26 cellular contexts compared by ENCODE assay signal in the genomic region with DNA sequence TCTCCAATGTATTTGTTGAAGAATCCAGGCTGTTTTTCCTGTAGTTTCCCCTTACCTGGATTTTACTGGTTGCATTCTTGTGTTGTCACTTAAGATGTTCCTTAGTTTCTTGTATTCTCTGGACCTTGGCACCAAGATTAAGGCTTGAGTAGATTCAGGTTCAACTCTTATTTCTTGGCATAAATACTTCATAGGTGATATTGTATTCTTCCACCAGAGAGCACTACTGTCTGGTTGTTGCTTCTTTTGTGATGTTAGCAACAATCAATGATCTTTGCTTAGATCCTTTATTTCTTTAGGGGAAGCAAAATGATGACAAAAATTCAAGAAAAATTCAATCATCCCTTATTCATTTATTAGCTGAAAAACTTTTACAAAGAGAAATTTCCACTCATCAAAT.
DNase-seq lines count a peak whose midpoint lies in the region; ATAC-seq and TF ChIP-seq lines count a peak whose summit lies in the region.
"Had no signal": no experiment of that assay in that cellular context is flagged by ENCODE, and none has a peak within 500 bp of the region (broad histone marks: within the 10 kb centered on the region; RNA-seq: fewer than 3 reads in every experiment).

No MANE protein-coding gene starts in this region.

- H3K9me2 ChIP-seq in PC-3 (replicated peaks; ENCODE audit: low read length) = no peaks in the 10 kb centered on the region
- H3K9me2 ChIP-seq: SK-N-SH had no signal

- H3K79me2 ChIP-seq in PC-3 (ENCODE audit: low read length) (no peaks in the 10 kb centered on the region), parathyroid adenoma (no peaks in the 10 kb centered on the region)

- TF ChIP-seq CTCF in PC-3 (conservative IDR thresholded peaks at IDR 0.05; ENCODE audit: low read depth, low read length) (peak; percentile 33), parathyroid adenoma (IDR thresholded peaks at IDR 0.05) (peak; percentile 51)

- H2AFZ ChIP-seq in PC-3 (ENCODE audit: low read length) (no peak overlapping the region), parathyroid adenoma (peak overlapping the region; percentile 26)

- POLR2A ChIA-PET in PC-3 (lab: Charles Lee; ENCODE audit: unreplicated experiment) = no interaction called here

- no peak overlapping the region for H3K4me2 ChIP-seq in PC-3 (ENCODE audit: low read length)
- peak overlapping the region; percentile 34 for H3K4me2 ChIP-seq in parathyroid adenoma (ENCODE audit: low read length)
- H3K4me2 ChIP-seq: SK-N-SH had no signal

- intact Hi-C loops in PC-3 (cut with micrococcal nuclease) = loop anchor here (1.0 kb wide), 1 partner anchor 35 kb away; no protein-coding TSS in a partner anchor

- H4K20me1 ChIP-seq in PC-3 (ENCODE audit: low read length) = no peaks in the 10 kb centered on the region

- H3K4me3 ChIP-seq in H7 (ENCODE audit: insufficient read depth, low read depth, low read length) = no peak overlapping the region
- no peak overlapping the region for H3K4me3 ChIP-seq in PC-3 (ENCODE audit: low read length)
- H3K4me3 ChIP-seq in parathyroid adenoma (ENCODE audit: low read depth, low read length) = peak overlapping the region; percentile 45
- H3K4me3 ChIP-seq: GM12878, HAP-1 had no signal

- H3K36me3 ChIP-seq in H7 (replicated peaks; ENCODE audit: control insufficient read depth, insufficient read depth, low read length) (no peaks in the 10 kb centered on the region), PC-3 (ENCODE audit: low read depth, low read length) (peaks cover 5% of the 10 kb centered on the region; the same call in 1 of the 2 replicates), parathyroid adenoma (ENCODE audit: control insufficient read depth, insufficient read depth, low read length) (no peaks in the 10 kb centered on the region)
- H3K36me3 ChIP-seq: HAP-1 had no signal

- H3F3A ChIP-seq in PC-3 (ENCODE audit: low read length, unreplicated experiment) = no peaks in the 10 kb centered on the region

- DNase-seq in DMS53 (lab: John Stamatoyannopoulos, UW) (peak; percentile 32), DMS53 treated with DMSO at 0.1 percent for 48 hours (lab: John Stamatoyannopoulos, UW; ENCODE audit: unreplicated experiment) (no peak), H7 (peak; percentile 10), PC-3 (no peak), ureter (ENCODE audit: low spot score) (no peak), NCI-H1417 (lab: John Stamatoyannopoulos, UW) (no peak), hypothalamus (lab: John Stamatoyannopoulos, UW) (no peak)
- DNase-seq: 8988T; AML-193; C1 segment of cervical spinal cord; CD8-positive, alpha-beta memory T cell; DMS79 treated with DMSO at 0.1 percent for 48 hours; KBM-7; NCI-H1092 treated with DMSO at 0.1 percent for 48 hours; NCI-H146; NCI-H2029; NCI-H2171 treated with DMSO at 0.1 percent for 48 hours; NCI-H446; NCI-H526; SIG-M5; SK-N-SH had no signal

- H3K27ac ChIP-seq in PC-3 (ENCODE audit: low read length) = no peak overlapping the region
- peak overlapping the region; percentile 88 for H3K27ac ChIP-seq in parathyroid adenoma
- H3K27ac ChIP-seq: HL-60 had no signal

- no peak overlapping the region for H3K9ac ChIP-seq in PC-3 (ENCODE audit: low read length)
- H3K9ac ChIP-seq in parathyroid adenoma = no peak overlapping the region
- H3K9ac ChIP-seq: SK-N-SH had no signal

- H3K27me3 ChIP-seq in H7 (ENCODE audit: control insufficient read depth, insufficient read depth, low read length) = no peaks in the 10 kb centered on the region
- no peaks in the 10 kb centered on the region for H3K27me3 ChIP-seq in PC-3 (ENCODE audit: low read length)
- H3K27me3 ChIP-seq in parathyroid adenoma (ENCODE audit: control insufficient read depth, insufficient read depth, low read length) = no peaks in the 10 kb centered on the region

- CTCF ChIA-PET in PC-3 (lab: Charles Lee) = interaction anchor here (0.6 kb wide), 1 partner anchor 165 kb away, joined by 4 read pairs; no protein-coding TSS in a partner anchor

- H3K4me1 ChIP-seq in PC-3 (ENCODE audit: insufficient read depth, low read length) (no peaks in the 10 kb centered on the region), parathyroid adenoma (peaks cover 11% of the 10 kb centered on the region)
- H3K4me1 ChIP-seq: HAP-1 had no signal

- BruUV-seq in PC-3 (replicated peaks; lab: Mats Ljungman, UMichigan) = no TSS peak

- H3K9me3 ChIP-seq in PC-3 (ENCODE audit: low read length) (no peaks in the 10 kb centered on the region), parathyroid adenoma (ENCODE audit: control insufficient read depth, low read length) (no peaks in the 10 kb centered on the region)
- H3K9me3 ChIP-seq: HAP-1, SK-N-SH had no signal

- no peak for ATAC-seq in PC-3
- ATAC-seq: GM12878, HepG2 had no signal

Comparison
In these comparisons a context has a peak if more than half of its experiments do, and no peak if none do; other contexts are left out.
1. DNase-seq: peak in DMS53 (single experiment) and H7 (single experiment); none in DMS53 treated with DMSO at 0.1 percent for 48 hours (single experiment), PC-3 (single experiment), ureter (single experiment), NCI-H1417 (0 of 3) and hypothalamus (0 of 51).